In genomic region chr6:92243315-92243714, GRCh38 we compare ENCODE assay signal across 11 cellular contexts.
"Had no signal": no experiment of that assay in that cellular context is flagged by ENCODE, and none has a peak within 500 bp of the region (broad histone marks: within the 10 kb centered on the region; RNA-seq: fewer than 3 reads in every experiment).

No MANE protein-coding gene starts in this region.

- H3K9me3 ChIP-seq: HAP-1 had no signal

- H3K4me2 ChIP-seq: GM23338 had no signal

- ATAC-seq: GM23338, HCT116 had no signal

- H3K4me3 ChIP-seq: GM23248, GM23338, HAP-1 had no signal

- H3K9ac ChIP-seq: GM23248 had no signal

- H3K36me3 ChIP-seq: HAP-1 had no signal

- H3K4me1 ChIP-seq: HAP-1 had no signal

- DNase-seq: GM23248, GOT3, H7, H9, HCEC 1CT, HFFc6 had no signal

- H3K27ac ChIP-seq: GM23248 had no signal

- H2AFZ ChIP-seq: GM23248, GM23338 had no signal

- FAIRE-seq: H1, H54 had no signal
